Comparison of ENCODE assay signal across 25 cellular contexts in the genomic region with DNA sequence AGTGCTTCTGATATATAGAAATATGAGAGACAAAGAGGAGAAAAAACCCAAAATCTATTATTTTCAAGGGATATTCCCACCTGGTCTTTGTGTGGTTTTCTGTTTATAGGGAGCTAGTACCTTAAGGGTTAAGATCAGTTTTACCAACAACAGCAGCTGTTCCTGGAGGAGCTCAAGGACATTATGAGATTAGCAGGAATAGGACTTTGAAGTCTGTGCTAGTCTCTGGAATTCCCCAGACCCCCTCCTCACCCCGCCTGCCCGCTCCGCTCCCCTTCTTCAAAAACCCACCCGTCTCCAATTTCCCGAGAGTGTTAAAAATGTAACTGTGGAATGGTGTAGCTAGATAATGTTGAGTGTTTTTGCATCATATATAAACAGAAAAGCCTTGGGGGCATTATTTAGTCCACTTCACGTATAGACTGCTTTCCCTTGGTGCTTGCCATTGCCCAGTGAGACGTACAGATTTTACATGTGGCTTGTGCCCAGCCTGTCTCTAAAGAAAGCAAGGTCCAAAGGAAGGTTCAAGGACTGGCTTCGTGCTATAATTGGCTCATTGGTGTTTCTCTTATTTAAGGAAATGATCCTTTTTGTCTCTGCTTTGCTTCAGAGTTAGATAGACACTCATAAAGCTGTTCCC.
"Had no signal": no experiment of that assay in that cellular context is flagged by ENCODE, and none has a peak within 500 bp of the region (broad histone marks: within the 10 kb centered on the region; RNA-seq: fewer than 3 reads in every experiment).

No MANE protein-coding gene starts in this region.

- FAIRE-seq: endothelial cell of umbilical vein, frontal cortex, TTC549 had no signal

- H3K9me3 Mint-ChIP-seq: activated naive CD4-positive, alpha-beta T cell treated with anti-CD3 and anti-CD28 coated beads, Interleukin-2, amount 50 U/mL, for 24 hours; nephron progenitor cell; type B pancreatic cell; WTC11 had no signal

- H3K4me3 Mint-ChIP-seq: activated naive CD4-positive, alpha-beta T cell treated with anti-CD3 and anti-CD28 coated beads, Interleukin-2, amount 50 U/mL, for 24 hours; effector memory CD8-positive, alpha-beta T cell; nephron progenitor cell; type B pancreatic cell; WTC11 had no signal

- ATAC-seq: effector memory CD8-positive, alpha-beta T cell; esophagus mucosa; sciatic nerve; WTC11 had no signal

- H3K27ac ChIP-seq: adrenal gland, ascending aorta, breast epithelium, colonic mucosa, dorsolateral prefrontal cortex, spleen, testis, vagina had no signal

- H3K4me3 ChIP-seq: adrenal gland, ascending aorta, breast epithelium, colonic mucosa, dorsolateral prefrontal cortex, spleen, testis, vagina had no signal

- H3K27ac Mint-ChIP-seq: activated naive CD4-positive, alpha-beta T cell treated with anti-CD3 and anti-CD28 coated beads, Interleukin-2, amount 50 U/mL, for 24 hours; effector memory CD8-positive, alpha-beta T cell; nephron progenitor cell; type B pancreatic cell; WTC11 had no signal

- H3K4me1 ChIP-seq: adrenal gland, ascending aorta, breast epithelium, colonic mucosa, vagina had no signal

- H3K4me1 Mint-ChIP-seq: activated naive CD4-positive, alpha-beta T cell treated with anti-CD3 and anti-CD28 coated beads, Interleukin-2, amount 50 U/mL, for 24 hours had no signal

- H3K9me3 ChIP-seq: adrenal gland, ascending aorta, breast epithelium, colonic mucosa, spleen, testis, vagina had no signal

- H3K27me3 Mint-ChIP-seq: activated naive CD4-positive, alpha-beta T cell treated with anti-CD3 and anti-CD28 coated beads, Interleukin-2, amount 50 U/mL, for 24 hours; effector memory CD8-positive, alpha-beta T cell had no signal

- DNase-seq: activated gamma-delta T cell treated with Interleukin-2 at 50 U/mL for 16 hours; activated T-cell treated with anti-CD3 and anti-CD28 coated beads, Interleukin-2, amount 50 U/mL, for 1 hour; adrenal gland; colonic mucosa; dorsolateral prefrontal cortex; effector memory CD8-positive, alpha-beta T cell; hypothalamus; nephron progenitor cell; nucleus accumbens; posterior cingulate gyrus; spleen; stimulated activated CD4-positive, alpha-beta T cell treated with anti-CD3 and anti-CD28 coated beads, Interleukin-4, amount 100 ng/mL, for 1 hour; stimulated activated naive CD4-positive, alpha-beta T cell; testis had no signal

- H3K36me3 Mint-ChIP-seq: activated naive CD4-positive, alpha-beta T cell treated with anti-CD3 and anti-CD28 coated beads, Interleukin-2, amount 50 U/mL, for 24 hours; type B pancreatic cell; WTC11 had no signal

- H3K36me3 ChIP-seq: adrenal gland, ascending aorta, breast epithelium, colonic mucosa, spleen, vagina had no signal

- H3K27me3 ChIP-seq: adrenal gland, ascending aorta, breast epithelium, colonic mucosa, dorsolateral prefrontal cortex, spleen, testis, vagina had no signal
